In the genomic region with DNA sequence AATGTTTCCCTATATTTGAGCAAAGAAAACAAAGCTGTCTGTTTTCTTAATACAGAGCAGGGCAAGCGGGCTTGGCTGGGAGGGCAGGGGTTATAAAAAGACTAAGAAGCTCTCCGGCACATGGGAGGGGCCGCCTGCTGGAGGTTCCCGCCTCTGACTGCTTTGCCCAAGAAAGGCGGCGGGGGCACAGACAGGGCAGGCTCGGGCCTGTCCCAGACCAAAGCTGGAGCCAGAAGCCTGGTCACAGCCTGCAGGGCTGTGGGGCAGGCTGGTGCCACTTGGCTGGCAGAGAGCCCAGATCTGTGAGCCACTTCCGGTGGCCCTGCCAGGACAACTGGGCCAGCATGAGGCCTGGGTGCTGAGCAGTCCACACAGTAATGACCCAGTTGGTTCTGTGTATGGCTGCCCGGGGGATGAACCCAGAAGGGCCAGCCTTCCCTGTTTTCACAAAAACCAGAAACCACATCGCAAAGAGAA, we compare ENCODE assay signal across 1 cellular context.
TF ChIP-seq lines count a peak whose summit lies in the region.

No MANE protein-coding gene starts in this region.

TF ChIP-seq in HepG2, 621 proteins besides CTCF, POLR2A, EP300 and RAD21 (continued from another document and continues in another):
- TF ChIP-seq ZNF232 (CRISPR knock-in tag; IDR thresholded peaks at IDR 0.05; ENCODE audit: borderline replicate concordance) (no peak), PREB (CRISPR knock-in tag; IDR thresholded peaks at IDR 0.05) (no peak), TBX2 (CRISPR knock-in tag; IDR thresholded peaks at IDR 0.05; ENCODE audit: borderline replicate concordance) (no peak), DMAP1 (CRISPR knock-in tag; IDR thresholded peaks at IDR 0.05) (no peak), ZNF670 (CRISPR knock-in tag; IDR thresholded peaks at IDR 0.05; ENCODE audit: borderline replicate concordance) (no peak), ZNF354B (CRISPR knock-in tag; IDR thresholded peaks at IDR 0.05) (no peak), ZEB1 (IDR thresholded peaks at IDR 0.05; ENCODE audit: insufficient replicate concordance, low read depth) (no peak), ZNF792 (CRISPR knock-in tag; IDR thresholded peaks at IDR 0.05) (no peak), TOPORS (CRISPR knock-in tag; IDR thresholded peaks at IDR 0.05) (no peak), ZNF781 (CRISPR knock-in tag; IDR thresholded peaks at IDR 0.05; ENCODE audit: borderline replicate concordance, not compliant biosample characterization) (peak; percentile 48), ETV6 (CRISPR knock-in tag; conservative IDR thresholded peaks at IDR 0.05) (no peak), ZNF609 (CRISPR knock-in tag; IDR thresholded peaks at IDR 0.05; ENCODE audit: borderline replicate concordance) (peak; percentile 53; the same call in 1 of the 2 replicates), SMC3 (IDR thresholded peaks at IDR 0.05; ENCODE audit: low read length) (no peak), KLF15 (CRISPR knock-in tag; IDR thresholded peaks at IDR 0.05; ENCODE audit: borderline replicate concordance) (no peak), CENPT (CRISPR knock-in tag; IDR thresholded peaks at IDR 0.05; ENCODE audit: low read depth) (no peak), ZNF776 (CRISPR knock-in tag; IDR thresholded peaks at IDR 0.05) (no peak), FOXP4 (CRISPR knock-in tag; IDR thresholded peaks at IDR 0.05) (peak; percentile 37; the same call in 1 of the 2 replicates), ZNF570 (CRISPR knock-in tag; IDR thresholded peaks at IDR 0.05; ENCODE audit: borderline replicate concordance) (no peak), SRY (CRISPR knock-in tag; IDR thresholded peaks at IDR 0.05) (no peak), ZKSCAN1 (IDR thresholded peaks at IDR 0.05; ENCODE audit: low read length) (no peak), ATF1 (CRISPR knock-in tag; IDR thresholded peaks at IDR 0.05) (no peak), ZNF816 (CRISPR knock-in tag; IDR thresholded peaks at IDR 0.05; ENCODE audit: borderline replicate concordance) (no peak), SATB2 (CRISPR knock-in tag; IDR thresholded peaks at IDR 0.05) (no peak), RBM22 (optimal IDR thresholded peaks at IDR 0.05; ENCODE audit: low read length) (no peak), SP4 (CRISPR knock-in tag; IDR thresholded peaks at IDR 0.05) (no peak), ZBTB49 (CRISPR knock-in tag; IDR thresholded peaks at IDR 0.05; ENCODE audit: borderline replicate concordance) (no peak), ZNF790 (CRISPR knock-in tag; IDR thresholded peaks at IDR 0.05; ENCODE audit: borderline replicate concordance) (no peak), ZNF280B (CRISPR knock-in tag; IDR thresholded peaks at IDR 0.05; ENCODE audit: borderline replicate concordance) (no peak; the same call in 1 of the 2 replicates), GPN1 (CRISPR knock-in tag; IDR thresholded peaks at IDR 0.05; ENCODE audit: borderline replicate concordance) (no peak), ZNF253 (CRISPR knock-in tag; IDR thresholded peaks at IDR 0.05; ENCODE audit: borderline replicate concordance) (no peak), RBAK (CRISPR knock-in tag; IDR thresholded peaks at IDR 0.05) (no peak), ZNF839 (CRISPR knock-in tag; IDR thresholded peaks at IDR 0.05; ENCODE audit: borderline replicate concordance) (no peak), HMG20A (CRISPR knock-in tag; IDR thresholded peaks at IDR 0.05; ENCODE audit: borderline replicate concordance) (no peak), NFYB (CRISPR knock-in tag; IDR thresholded peaks at IDR 0.05) (no peak), SIN3A (IDR thresholded peaks at IDR 0.05; ENCODE audit: borderline replicate concordance, low read depth, low read length) (no peak), SKI (IDR thresholded peaks at IDR 0.05; ENCODE audit: partially characterized antibody) (no peak), ZFP36L1 (CRISPR knock-in tag; IDR thresholded peaks at IDR 0.05) (no peak), MAFG (CRISPR knock-in tag; IDR thresholded peaks at IDR 0.05) (no peak), TBL1XR1 (IDR thresholded peaks at IDR 0.05; ENCODE audit: borderline replicate concordance, low read length, partially characterized antibody) (no peak), ZNF615 (CRISPR knock-in tag; IDR thresholded peaks at IDR 0.05; ENCODE audit: borderline replicate concordance) (no peak), ZNF639 (CRISPR knock-in tag; conservative IDR thresholded peaks at IDR 0.05) (no peak), ZNF777 (CRISPR knock-in tag; IDR thresholded peaks at IDR 0.05) (no peak), JDP2 (CRISPR knock-in tag; IDR thresholded peaks at IDR 0.05; ENCODE audit: borderline replicate concordance) (no peak), NR2C2 (CRISPR knock-in tag; IDR thresholded peaks at IDR 0.05; ENCODE audit: borderline replicate concordance) (no peak), E2F1 (CRISPR knock-in tag; IDR thresholded peaks at IDR 0.05) (no peak), ZNF10 (CRISPR knock-in tag; IDR thresholded peaks at IDR 0.05; ENCODE audit: borderline replicate concordance, low read depth) (no peak), THYN1 (CRISPR knock-in tag; IDR thresholded peaks at IDR 0.05; ENCODE audit: borderline replicate concordance, low read depth) (no peak), JUND (CRISPR knock-in tag; IDR thresholded peaks at IDR 0.05) (no peak)
- TF ChIP-seq, protein P1, sequence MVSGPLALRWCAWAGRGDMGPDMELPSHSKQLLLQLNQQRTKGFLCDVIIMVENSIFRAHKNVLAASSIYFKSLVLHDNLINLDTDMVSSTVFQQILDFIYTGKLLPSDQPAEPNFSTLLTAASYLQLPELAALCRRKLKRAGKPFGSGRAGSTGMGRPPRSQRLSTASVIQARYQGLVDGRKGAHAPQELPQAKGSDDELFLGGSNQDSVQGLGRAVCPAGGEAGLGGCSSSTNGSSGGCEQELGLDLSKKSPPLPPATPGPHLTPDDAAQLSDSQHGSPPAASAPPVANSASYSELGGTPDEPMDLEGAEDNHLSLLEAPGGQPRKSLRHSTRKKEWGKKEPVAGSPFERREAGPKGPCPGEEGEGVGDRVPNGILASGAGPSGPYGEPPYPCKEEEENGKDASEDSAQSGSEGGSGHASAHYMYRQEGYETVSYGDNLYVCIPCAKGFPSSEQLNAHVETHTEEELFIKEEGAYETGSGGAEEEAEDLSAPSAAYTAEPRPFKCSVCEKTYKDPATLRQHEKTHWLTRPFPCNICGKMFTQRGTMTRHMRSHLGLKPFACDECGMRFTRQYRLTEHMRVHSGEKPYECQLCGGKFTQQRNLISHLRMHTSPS (CRISPR knock-in tag; IDR thresholded peaks at IDR 0.05; ENCODE audit: low read depth): peak; percentile 99
- TF ChIP-seq, protein P2, sequence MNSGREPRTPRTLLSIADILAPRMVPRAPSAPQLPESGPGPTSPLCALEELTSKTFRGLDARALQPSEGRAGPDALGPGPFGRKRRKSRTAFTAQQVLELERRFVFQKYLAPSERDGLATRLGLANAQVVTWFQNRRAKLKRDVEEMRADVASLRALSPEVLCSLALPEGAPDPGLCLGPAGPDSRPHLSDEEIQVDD (CRISPR knock-in tag; IDR thresholded peaks at IDR 0.05; ENCODE audit: borderline replicate concordance): no peak
